14 cellular contexts compared by ENCODE assay signal in the genomic region with DNA sequence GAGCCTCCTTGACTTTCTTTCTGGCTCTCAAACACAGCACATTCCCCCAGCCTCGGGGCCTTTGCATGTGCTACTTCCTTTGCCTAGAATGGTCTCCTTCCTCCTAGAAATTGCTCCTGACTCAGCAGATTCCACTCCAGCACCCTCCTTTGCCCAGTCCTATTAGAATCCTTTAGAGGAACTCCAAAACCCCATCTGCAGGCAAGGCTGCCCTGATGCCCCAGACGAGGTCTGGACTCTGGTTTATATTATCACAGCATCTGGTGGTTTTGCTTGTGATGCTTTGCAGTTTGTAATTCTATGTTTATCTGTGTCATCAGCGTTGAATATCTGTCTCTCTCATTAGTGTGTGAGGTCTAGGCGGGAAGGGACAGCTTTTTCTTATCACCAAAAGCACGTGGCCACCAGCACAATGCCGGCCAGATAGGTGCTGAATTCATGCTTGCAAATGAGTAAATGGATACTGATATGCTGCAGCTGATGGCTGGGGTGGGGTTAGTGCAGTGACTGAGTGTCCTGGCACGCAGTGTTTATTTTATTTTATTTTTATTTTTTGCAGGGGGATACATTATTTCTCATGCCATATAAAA. TPM values are rescaled to one million over a fixed set of nuclear protein-coding genes. Genes with fewer than 3 reads are reported as not detected.
DNase-seq lines count a peak whose midpoint lies in the region; ATAC-seq, FAIRE-seq and TF ChIP-seq lines count a peak whose summit lies in the region.
"Had no signal": no experiment of that assay in that cellular context is flagged by ENCODE, and none has a peak within 500 bp of the region (broad histone marks: within the 10 kb centered on the region; RNA-seq: fewer than 3 reads in every experiment).

No MANE protein-coding gene starts in this region.

- peak overlapping the region; percentile 20 for H3K4me2 ChIP-seq in hepatocyte
- H3K4me2 ChIP-seq: PC-9 had no signal

- H3K4me3 ChIP-seq in cardiac fibroblast (replicated peaks in 1 of 2; ENCODE audit: low read depth in 2 of 2, low read length in 2 of 2) (no peak overlapping the region), hepatocyte (no peak overlapping the region), small intestine (ENCODE audit: low read depth in 1 of 2, low read length in 2 of 2) (no peak overlapping the region)
- H3K4me3 ChIP-seq: PC-9 had no signal

- H3K79me2 ChIP-seq in hepatocyte = no peaks in the 10 kb centered on the region

- TF ChIP-seq CTCF in cardiac fibroblast (IDR thresholded peaks at IDR 0.05; ENCODE audit: low read depth, low read length) (no peak), hepatocyte (IDR thresholded peaks at IDR 0.05; ENCODE audit: poor library complexity) (no peak)

- no peaks in the 10 kb centered on the region for H4K20me1 ChIP-seq in hepatocyte (ENCODE audit: insufficient read depth, poor library complexity, severe bottlenecking)

- DNase-seq in GM04503 (ENCODE audit: low read depth) (peak; percentile 23), cardiac fibroblast (ENCODE audit: low read depth in 2 of 2) (peak; percentile 33 to 53), hepatocyte (ENCODE audit: low spot score) (peak; percentile 42), small intestine (peak; percentile 14), glomerular visceral epithelial cell (ENCODE audit: extremely low spot score) (no peak)
- DNase-seq: activated T-cell treated with anti-CD3 and anti-CD28 coated beads, Interleukin-2, amount 50 U/mL, for 48 hours; Calu3; natural killer cell; NCI-H1694 had no signal

- H3K27me3 ChIP-seq in hepatocyte (no peaks in the 10 kb centered on the region), small intestine (ENCODE audit: control insufficient read depth in 2 of 2, insufficient read depth in 2 of 2, low read length in 2 of 2) (no peaks in the 10 kb centered on the region)

- no peaks in the 10 kb centered on the region for H3K36me3 ChIP-seq in hepatocyte (replicated peaks; ENCODE audit: insufficient read depth, low read depth)
- H3K36me3 ChIP-seq in small intestine (ENCODE audit: control insufficient read depth in 2 of 2, insufficient read depth in 2 of 2, low read length in 2 of 2) = no peaks in the 10 kb centered on the region

- 40% methylated on average over 7 of the region's 7 CpGs for WGBS in hepatocyte (ENCODE audit: low lambda C conversion rate, missing lambda C conversion rate)
- WGBS in small intestine, 3 donors = 38 to 40% (median 39%) methylated on average over 7 of the region's 7 CpGs

- H3K9me3 ChIP-seq in hepatocyte (ENCODE audit: low read depth) (no peaks in the 10 kb centered on the region), small intestine (ENCODE audit: control insufficient read depth, low read depth) (no peaks in the 10 kb centered on the region)

- H3K27ac ChIP-seq in hepatocyte (peak overlapping the region; percentile 68), small intestine (ENCODE audit: low read depth in 1 of 2, low read length in 1 of 2) (no peak overlapping the region)
- H3K27ac ChIP-seq: PC-9 had no signal

- H3K9me2 ChIP-seq in hepatocyte (replicated peaks; ENCODE audit: insufficient read depth) = no peaks in the 10 kb centered on the region

- peaks cover 7% of the 10 kb centered on the region for H3K4me1 ChIP-seq in hepatocyte (ENCODE audit: insufficient read depth)
- peaks cover 0 to 3% of the 10 kb centered on the region in 2 donors for H3K4me1 ChIP-seq in small intestine (ENCODE audit: control insufficient read depth in 2 of 2, insufficient read depth in 1 of 2, low read depth in 1 of 2, low read length in 1 of 2)

- FAIRE-seq in small intestine (lab: Jason Lieb, UNC) = no peak
- FAIRE-seq: GM18507 had no signal

- no peak for ATAC-seq in HG03439 (IDR thresholded peaks at IDR 0.05; ENCODE audit: unreplicated experiment)
- ATAC-seq in HG03159 (IDR thresholded peaks at IDR 0.05; ENCODE audit: unreplicated experiment) = no peak
- no peak for ATAC-seq in HG03460 (IDR thresholded peaks at IDR 0.05; ENCODE audit: unreplicated experiment)

- no peak overlapping the region for H2AFZ ChIP-seq in hepatocyte
- H2AFZ ChIP-seq: PC-9 had no signal

RNA-seq across cellular contexts. Expression of a gene that starts 30.0 kb away (rescaled TPM):
- 23.6 and 29.9 TPM in 2 replicates for total RNA-seq in hepatocyte
- polyA plus RNA-seq in hepatocyte (27.6 and 28.9 TPM in 2 replicates), small intestine (10 to 100 TPM; 33.0 to 43.2 (median 40.6) TPM)
